14 cellular contexts compared by ENCODE assay signal in genomic region chr15:29734917-29735572, GRCh38.
DNase-seq lines count a peak whose midpoint lies in the region; FAIRE-seq and TF ChIP-seq lines count a peak whose summit lies in the region.
"Had no signal": no experiment of that assay in that cellular context is flagged by ENCODE, and none has a peak within 500 bp of the region (broad histone marks: within the 10 kb centered on the region; RNA-seq: fewer than 3 reads in every experiment).

No MANE protein-coding gene starts in this region.

- intact Hi-C loops in tibial artery (cut with DNase I; ENCODE audit: low total_unique reads): loop anchor here (5.0 to 10.0 kb wide), 2 partner anchors 60 to 322 kb away; no protein-coding TSS in a partner anchor

- peaks cover 66% of the 10 kb centered on the region for H3K36me3 Mint-ChIP-seq in nephron (ENCODE audit: low read depth)
- peaks cover 78% of the 10 kb centered on the region for H3K36me3 Mint-ChIP-seq in endodermal cell (ENCODE audit: low read depth)
- H3K36me3 Mint-ChIP-seq: CD4-positive, CD25-positive, alpha-beta regulatory T cell had no signal

- H3K27me3 ChIP-seq in tibial artery: no peaks in the 10 kb centered on the region
- H3K27me3 ChIP-seq in endodermal cell (ENCODE audit: control insufficient read depth, insufficient read depth, low read length, poor library complexity, severe bottlenecking): no peaks in the 10 kb centered on the region

- no peaks in the 10 kb centered on the region for H3K9me3 ChIP-seq in tibial artery
- H3K9me3 ChIP-seq in endodermal cell (ENCODE audit: control insufficient read depth, low read length): no peaks in the 10 kb centered on the region

- no peaks in the 10 kb centered on the region for H3K27me3 Mint-ChIP-seq in nephron (ENCODE audit: low read depth)
- no peaks in the 10 kb centered on the region for H3K27me3 Mint-ChIP-seq in endodermal cell (ENCODE audit: insufficient read depth)
- H3K27me3 Mint-ChIP-seq: CD4-positive, CD25-positive, alpha-beta regulatory T cell had no signal

- peaks cover 0 to 3% (median 0%) of the 10 kb centered on the region in 4 donors for H3K4me1 ChIP-seq in tibial artery
- peaks cover 2% of the 10 kb centered on the region for H3K4me1 ChIP-seq in endodermal cell (ENCODE audit: control insufficient read depth, insufficient read depth, low read length)

- H3K9me3 Mint-ChIP-seq in nephron (no peaks in the 10 kb centered on the region), endodermal cell (no peaks in the 10 kb centered on the region)
- H3K9me3 Mint-ChIP-seq: activated T-cell treated with anti-CD3 and anti-CD28 coated beads, Interleukin-2, amount 50 U/mL, for 4 hours; stimulated activated naive CD8-positive, alpha-beta T cell treated with anti-CD3 and anti-CD28 coated beads, Interleukin-15, amount 100 ng/mL, for 72 hours; WTC11 had no signal

- H3K4me3 Mint-ChIP-seq in nephron: no peak overlapping the region
- H3K4me3 Mint-ChIP-seq in endodermal cell: no peak overlapping the region
- H3K4me3 Mint-ChIP-seq: activated T-cell treated with anti-CD3 and anti-CD28 coated beads, Interleukin-2, amount 50 U/mL, for 4 hours; CD4-positive, CD25-positive, alpha-beta regulatory T cell; stimulated activated naive CD8-positive, alpha-beta T cell treated with anti-CD3 and anti-CD28 coated beads, Interleukin-15, amount 100 ng/mL, for 72 hours; WTC11 had no signal

- no peaks in the 10 kb centered on the region for H3K4me1 Mint-ChIP-seq in nephron
- H3K4me1 Mint-ChIP-seq in endodermal cell: no peaks in the 10 kb centered on the region
- H3K4me1 Mint-ChIP-seq: WTC11 had no signal

- H3K4me3 ChIP-seq in LNCaP clone FGC (ENCODE audit: low read depth, low read length) (no peak overlapping the region), tibial artery (no peak overlapping the region), endodermal cell (ENCODE audit: low read length) (no peak overlapping the region)

- peak; percentile 66 for FAIRE-seq in endometrium (lab: Jason Lieb, UNC)

- peak overlapping the region in 2 of 3 experiments; percentile 1 to 60 for H3K27ac Mint-ChIP-seq in nephron
- no peak overlapping the region for H3K27ac Mint-ChIP-seq in endodermal cell
- H3K27ac Mint-ChIP-seq: CD4-positive, CD25-positive, alpha-beta regulatory T cell; stimulated activated naive CD8-positive, alpha-beta T cell treated with anti-CD3 and anti-CD28 coated beads, Interleukin-15, amount 100 ng/mL, for 72 hours; WTC11 had no signal

- in situ Hi-C loops in GM13976 (cut with MboI; ENCODE audit: low sequenced_read_pairs, unreplicated experiment): no loop called here

- 94 to 97% methylated on average over 4 to 5 of the region's 5 CpGs for WGBS in endodermal cell (ENCODE audit: insufficient coverage in 1 of 2, insufficient read length in 1 of 2), 2 experiments

- 0 out of 2 replicates have a peak, but pooled peaks have one; percentile 8 for TF ChIP-seq CTCF in LNCaP clone FGC (IDR thresholded peaks at IDR 0.05; ENCODE audit: control insufficient read depth, extremely low read depth, insufficient read depth)
- TF ChIP-seq CTCF in nephron (IDR thresholded peaks at IDR 0.05; ENCODE audit: unreplicated experiment in 3 of 3): no peak
- TF ChIP-seq CTCF in tibial artery (IDR thresholded peaks at IDR 0.05): no peak
- no peak for TF ChIP-seq CTCF in endodermal cell (conservative IDR thresholded peaks at IDR 0.05)
- no peak for TF ChIP-seq CTCF in GM13976 (IDR thresholded peaks at IDR 0.05; ENCODE audit: borderline replicate concordance, control extremely low read depth, extremely low read depth, insufficient read depth, missing control alignments)

- no peak overlapping the region for H3K27ac ChIP-seq in tibial artery
- no peak overlapping the region for H3K27ac ChIP-seq in endodermal cell (ENCODE audit: low read depth, low read length)

- H3K9ac ChIP-seq in endodermal cell (ENCODE audit: extremely low read depth, low read length, poor library complexity, severe bottlenecking): no peak overlapping the region

- H3K36me3 ChIP-seq in tibial artery (peaks cover 61 to 74% (median 68%) of the 10 kb centered on the region in 3 donors), endodermal cell (ENCODE audit: control insufficient read depth, insufficient read depth, low read length) (peaks cover 83% of the 10 kb centered on the region)

- DNase-seq in EH (ENCODE audit: low read depth) (peak; percentile 18), LNCaP clone FGC (ENCODE audit: low read depth) (peak; percentile 87), tibial artery (no peak), endodermal cell (no peak), GM13976 (ENCODE audit: low spot score) (no peak)
- DNase-seq in activated CD4-positive, alpha-beta T cell treated with anti-CD3 and anti-CD28 coated beads for 48 hours: no peak
- DNase-seq: activated T-cell treated with anti-CD3 and anti-CD28 coated beads, Interleukin-2, amount 50 U/mL, for 4 hours; CD4-positive, CD25-positive, alpha-beta regulatory T cell; NCI-H1092; NCI-H526; stimulated activated naive CD8-positive, alpha-beta T cell treated with anti-CD3 and anti-CD28 coated beads, Interleukin-15, amount 100 ng/mL, for 72 hours had no signal

Comparison
In these comparisons a context has a peak if more than half of its experiments do, and no peak if none do; other contexts are left out.
1. DNase-seq: peak in EH (single experiment) and LNCaP clone FGC (single experiment); none in tibial artery (0 of 2), endodermal cell (single experiment), activated CD4-positive, alpha-beta T cell treated with anti-CD3 and anti-CD28 coated beads for 48 hours (single experiment) and GM13976 (single experiment).